Comparison of ENCODE assay signal across 27 cellular contexts in genomic region chr4:24971192-24971591, GRCh38. TPM values are rescaled to one million over a fixed set of nuclear protein-coding genes. Genes with fewer than 3 reads are reported as not detected.
DNase-seq lines count a peak whose midpoint lies in the region; ATAC-seq, FAIRE-seq and TF ChIP-seq lines count a peak whose summit lies in the region.
"Had no signal": no experiment of that assay in that cellular context is flagged by ENCODE, and none has a peak within 500 bp of the region (broad histone marks: within the 10 kb centered on the region; RNA-seq: fewer than 3 reads in every experiment).

No MANE protein-coding gene starts in this region.

- BruUV-seq in K562 (replicated peaks; lab: Mats Ljungman, UMichigan) = no TSS peak

- H3K27me3 Mint-ChIP-seq in activated CD8-positive, alpha-beta memory T cell treated with anti-CD3 and anti-CD28 coated beads, Interleukin-2, amount 10 ng/mL, durations not matched to agents 7 days and 5 days = peaks cover 2% of the 10 kb centered on the region

- H3K4me3 ChIP-seq in BLaER1 treated with 17β-estradiol and CSF1 and Interleukin-3, amounts not matched to agents 10 nM and 100 nM = peak overlapping the region in 5 of 10 experiments; percentile 16 to 31 (median 27); a peak in 7 of 20 replicates
- H3K4me3 ChIP-seq in K562 = no peak overlapping the region
- H3K4me3 ChIP-seq in keratinocyte (ENCODE audit: control insufficient read depth in 2 of 3, extremely low read depth in 1 of 3, insufficient read depth in 2 of 3, low read depth in 1 of 3, low read length in 3 of 3) = no peak overlapping the region
- H3K4me3 ChIP-seq: SJSA1 had no signal

- H3K4me2 ChIP-seq in BLaER1 treated with 17β-estradiol and CSF1 and Interleukin-3, amounts not matched to agents 10 nM and 100 nM = peak overlapping the region; percentile 79 to 94 (median 88)
- H3K4me2 ChIP-seq in K562 (ENCODE audit: insufficient read depth, low read length) (no peak overlapping the region), keratinocyte (ENCODE audit: control insufficient read depth, extremely low read depth, insufficient read depth, low read depth, low read length) (no peak overlapping the region)

- DNase-seq in HPDE6-E6E7 (ENCODE audit: extremely low spot score) = peak; percentile 36
- no peak for DNase-seq in K562 (ENCODE audit: extremely low read depth in 1 of 4, low spot score in 3 of 4)
- DNase-seq in keratinocyte (ENCODE audit: low read depth, low spot score) = peak; percentile 48
- DNase-seq in GM03348 (ENCODE audit: low spot score) = no peak
- no peak for DNase-seq in activated CD8-positive, alpha-beta memory T cell treated with anti-CD3 and anti-CD28 coated beads, Interleukin-2, amount 10 ng/mL, durations not matched to agents 7 days and 5 days
- DNase-seq in central memory CD4-positive, alpha-beta T cell = no peak
- no peak for DNase-seq in NCI-H187 treated with DMSO at 0.1 percent for 48 hours (lab: John Stamatoyannopoulos, UW)
- DNase-seq: activated CD8-positive, alpha-beta T cell treated with anti-CD3 and anti-CD28 coated beads for 36 hours; activated naive CD8-positive, alpha-beta T cell treated with anti-CD3 and anti-CD28 coated beads for 36 hours; Caco-2; cortex of kidney; erythroblast; HFFc6; naive thymus-derived CD8-positive, alpha-beta T cell; NCI-H187; NCI-H510A; stimulated activated CD4-positive, alpha-beta T cell treated with anti-CD3 and anti-CD28 coated beads, Interleukin-2, amount 100 ng/mL, for 48 hours had no signal

- H3K9me1 ChIP-seq in K562 (ENCODE audit: control insufficient read depth, insufficient read depth, low read length) (no peaks in the 10 kb centered on the region), keratinocyte (ENCODE audit: control insufficient read depth, extremely low read depth, insufficient read depth, low read length) (no peaks in the 10 kb centered on the region)

- no peaks in the 10 kb centered on the region for H3K36me3 Mint-ChIP-seq in activated CD8-positive, alpha-beta memory T cell treated with anti-CD3 and anti-CD28 coated beads, Interleukin-2, amount 10 ng/mL, durations not matched to agents 7 days and 5 days
- H3K36me3 Mint-ChIP-seq: activated naive CD8-positive, alpha-beta T cell treated with anti-CD3 and anti-CD28 coated beads for 36 hours; brain had no signal

- peaks cover 37 to 57% (median 54%) of the 10 kb centered on the region in 11 experiments for H3K9me3 ChIP-seq in BLaER1 treated with 17β-estradiol and CSF1 and Interleukin-3, amounts not matched to agents 10 nM and 100 nM (replicated peaks in 1 of 11)
- no peaks in the 10 kb centered on the region for H3K9me3 ChIP-seq in K562 (replicated peaks; ENCODE audit: control insufficient read depth, insufficient read depth, low read depth, low read length)
- no peaks in the 10 kb centered on the region for H3K9me3 ChIP-seq in keratinocyte (ENCODE audit: control insufficient read depth, low read depth, low read length)
- H3K9me3 ChIP-seq: Caco-2, SJSA1 had no signal

- no peaks in the 10 kb centered on the region for H3K27me3 ChIP-seq in BLaER1 treated with 17β-estradiol and CSF1 and Interleukin-3, amounts not matched to agents 10 nM and 100 nM
- H3K27me3 ChIP-seq in K562 (ENCODE audit: control insufficient read depth in 2 of 2, insufficient read depth in 2 of 2, low read length in 2 of 2) (peaks cover 0 to 11% of the 10 kb centered on the region in 2 experiments; a peak in 3 of 5 replicates), keratinocyte (ENCODE audit: control insufficient read depth, extremely low read depth, insufficient read depth, low read length) (peaks cover 8% of the 10 kb centered on the region)
- H3K27me3 ChIP-seq: SJSA1 had no signal

- no peaks in the 10 kb centered on the region for H4K20me1 ChIP-seq in BLaER1 treated with 17β-estradiol and CSF1 and Interleukin-3, amounts not matched to agents 10 nM and 100 nM
- no peaks in the 10 kb centered on the region for H4K20me1 ChIP-seq in K562 (replicated peaks; ENCODE audit: control insufficient read depth, insufficient read depth, low read length)
- H4K20me1 ChIP-seq in keratinocyte (ENCODE audit: control insufficient read depth, extremely low read depth, insufficient read depth, low read length) = no peaks in the 10 kb centered on the region

- ATAC-seq in K562 = no peak
- ATAC-seq in activated CD8-positive, alpha-beta memory T cell treated with anti-CD3 and anti-CD28 coated beads, Interleukin-2, amount 10 ng/mL, durations not matched to agents 7 days and 5 days = no peak
- ATAC-seq: activated CD8-positive, alpha-beta T cell treated with anti-CD3 and anti-CD28 coated beads for 36 hours; naive thymus-derived CD8-positive, alpha-beta T cell; WTC11 had no signal

- CTCF ChIA-PET in K562 (lab: Yijun Ruan, JAX; ENCODE audit: low intra/inter-chr PET ratio) = no interaction called here
- CTCF ChIA-PET in activated CD8-positive, alpha-beta memory T cell treated with anti-CD3 and anti-CD28 coated beads, Interleukin-2, amount 10 ng/mL, durations not matched to agents 7 days and 5 days (lab: Charles Lee) = interaction anchor here (2.5 kb wide), 1 partner anchor 10 kb away, joined by 9 read pairs; no protein-coding TSS in a partner anchor

- H3K27ac ChIP-seq in BLaER1 treated with 17β-estradiol and CSF1 and Interleukin-3, amounts not matched to agents 10 nM and 100 nM = peak overlapping the region in 8 of 11 experiments; percentile 87 to 99 (median 94); a peak in 16 of 22 replicates
- H3K27ac ChIP-seq in K562 (ENCODE audit: extremely low read depth, low read depth, low read length) = no peak overlapping the region
- no peak overlapping the region for H3K27ac ChIP-seq in keratinocyte (ENCODE audit: control insufficient read depth, insufficient read depth, low read length)
- H3K27ac ChIP-seq: parathyroid adenoma, SJSA1 had no signal

- TF ChIP-seq CTCF in K562 (IDR thresholded peaks at IDR 0.05 in 2 of 3, conservative IDR thresholded peaks at IDR 0.05 in 1 of 3; ENCODE audit: insufficient read depth in 2 of 3, low read depth in 1 of 3, low read length in 3 of 3) (no peak), keratinocyte (optimal IDR thresholded peaks at IDR 0.05 in 1 of 3, IDR thresholded peaks at IDR 0.05 in 1 of 3, conservative IDR thresholded peaks at IDR 0.05 in 1 of 3; ENCODE audit: extremely low read depth in 1 of 3, insufficient read depth in 2 of 3, low read length in 3 of 3) (no peak)

- no peak for TF ChIP-seq RAD21 in K562 (CRISPR knock-in tag; conservative IDR thresholded peaks at IDR 0.05 in 1 of 2, IDR thresholded peaks at IDR 0.05 in 1 of 2)

- in situ Hi-C loops in K562 (cut with MboI) = no loop called here

- FAIRE-seq in K562 (lab: Jason Lieb, UNC) (no peak), keratinocyte (lab: Jason Lieb, UNC) (peak; percentile 67)
- FAIRE-seq: GM19239, HTR-8/SVneo had no signal

- peaks cover 0 to 37% (median 6%) of the 10 kb centered on the region in 11 experiments; a peak in 7 of 22 replicates for H3K36me3 ChIP-seq in BLaER1 treated with 17β-estradiol and CSF1 and Interleukin-3, amounts not matched to agents 10 nM and 100 nM
- H3K36me3 ChIP-seq in K562 (ENCODE audit: control insufficient read depth, insufficient read depth, low read length) (no peaks in the 10 kb centered on the region), keratinocyte (ENCODE audit: control insufficient read depth in 2 of 2, extremely low read depth in 1 of 2, insufficient read depth in 2 of 2, low read length in 2 of 2) (no peaks in the 10 kb centered on the region)
- H3K36me3 ChIP-seq: SJSA1 had no signal

- H2AFZ ChIP-seq in K562 (ENCODE audit: low read depth, low read length) = no peak overlapping the region
- no peak overlapping the region for H2AFZ ChIP-seq in keratinocyte (ENCODE audit: control insufficient read depth, low read length)
- H2AFZ ChIP-seq: parathyroid adenoma had no signal

- TF ChIP-seq POLR2A in K562 (conservative IDR thresholded peaks at IDR 0.05) = no peak

- no peak for TF ChIP-seq EP300 in K562 (IDR thresholded peaks at IDR 0.05; ENCODE audit: low read length)

- intact Hi-C loops in K562 (cut with micrococcal nuclease) = no loop called here

- no peak overlapping the region for H3K27ac Mint-ChIP-seq in activated CD8-positive, alpha-beta memory T cell treated with anti-CD3 and anti-CD28 coated beads, Interleukin-2, amount 10 ng/mL, durations not matched to agents 7 days and 5 days
- H3K27ac Mint-ChIP-seq: activated CD8-positive, alpha-beta T cell treated with anti-CD3 and anti-CD28 coated beads for 36 hours; activated naive CD8-positive, alpha-beta T cell treated with anti-CD3 and anti-CD28 coated beads for 36 hours; activated T-helper 1 cell treated with anti-CD3 and anti-CD28 coated beads, Interleukin-12 subunit alpha, Interleukin-12 subunit beta, Interleukin-2, Interleukin-4 antibody, amounts not matched to agents 30 ng/mL and 10 ng/mL and 1 ng/mL, durations not matched to agents 14 hours and 24 hours and 36 hours; brain; HFFc6; naive thymus-derived CD8-positive, alpha-beta T cell; WTC11 had no signal

- H3K4me1 Mint-ChIP-seq in activated CD8-positive, alpha-beta memory T cell treated with anti-CD3 and anti-CD28 coated beads, Interleukin-2, amount 10 ng/mL, durations not matched to agents 7 days and 5 days = no peaks in the 10 kb centered on the region
- H3K4me1 Mint-ChIP-seq: activated naive CD8-positive, alpha-beta T cell treated with anti-CD3 and anti-CD28 coated beads for 36 hours; brain; naive thymus-derived CD8-positive, alpha-beta T cell had no signal

- H3K79me2 ChIP-seq in K562 (ENCODE audit: control insufficient read depth, insufficient read depth, low read length) (no peaks in the 10 kb centered on the region), keratinocyte (ENCODE audit: control insufficient read depth, insufficient read depth, low read length) (no peaks in the 10 kb centered on the region)
- H3K79me2 ChIP-seq: parathyroid adenoma had no signal

- dilution Hi-C loops in keratinocyte (cut with MboI; ENCODE audit: extremely low pct_ligation_motif_present, low sequenced_read_pairs) = no loop called here

- H3K4me3 Mint-ChIP-seq in activated CD8-positive, alpha-beta memory T cell treated with anti-CD3 and anti-CD28 coated beads, Interleukin-2, amount 10 ng/mL, durations not matched to agents 7 days and 5 days = no peak overlapping the region
- H3K4me3 Mint-ChIP-seq: activated CD8-positive, alpha-beta T cell treated with anti-CD3 and anti-CD28 coated beads for 36 hours; activated naive CD8-positive, alpha-beta T cell treated with anti-CD3 and anti-CD28 coated beads for 36 hours; activated T-helper 1 cell treated with anti-CD3 and anti-CD28 coated beads, Interleukin-12 subunit alpha, Interleukin-12 subunit beta, Interleukin-2, Interleukin-4 antibody, amounts not matched to agents 30 ng/mL and 10 ng/mL and 1 ng/mL, durations not matched to agents 14 hours and 24 hours and 36 hours; brain; HFFc6; naive thymus-derived CD8-positive, alpha-beta T cell; WTC11 had no signal

- 2% methylated on average over 7 of the region's 7 CpGs for WGBS in K562 (ENCODE audit: insufficient coverage, low coverage, missing lambda C conversion rate)

- POLR2A ChIA-PET in K562 (lab: Yijun Ruan, JAX) = no interaction called here

- no peaks in the 10 kb centered on the region for H3K9me3 Mint-ChIP-seq in activated CD8-positive, alpha-beta memory T cell treated with anti-CD3 and anti-CD28 coated beads, Interleukin-2, amount 10 ng/mL, durations not matched to agents 7 days and 5 days (ENCODE audit: low read depth)
- H3K9me3 Mint-ChIP-seq: activated naive CD8-positive, alpha-beta T cell treated with anti-CD3 and anti-CD28 coated beads for 36 hours; HFFc6 had no signal

- peaks cover 53 to 65% (median 58%) of the 10 kb centered on the region in 10 experiments for H3K4me1 ChIP-seq in BLaER1 treated with 17β-estradiol and CSF1 and Interleukin-3, amounts not matched to agents 10 nM and 100 nM
- H3K4me1 ChIP-seq in K562 (replicated peaks in 1 of 2; ENCODE audit: control insufficient read depth in 2 of 2, insufficient read depth in 2 of 2, low read length in 2 of 2) = no peaks in the 10 kb centered on the region
- H3K4me1 ChIP-seq in keratinocyte (ENCODE audit: control insufficient read depth, extremely low read depth, insufficient read depth, low read length) = peaks cover 4% of the 10 kb centered on the region
- H3K4me1 ChIP-seq: Caco-2, parathyroid adenoma, SJSA1 had no signal

- H3K9ac ChIP-seq in BLaER1 treated with 17β-estradiol and CSF1 and Interleukin-3, amounts not matched to agents 10 nM and 100 nM = peak overlapping the region in 5 of 11 experiments; percentile 16 to 87 (median 85); a peak in 5 of 22 replicates
- no peak overlapping the region for H3K9ac ChIP-seq in K562 (ENCODE audit: insufficient read depth in 1 of 2, low read depth in 2 of 2, low read length in 2 of 2)
- H3K9ac ChIP-seq in keratinocyte (ENCODE audit: control insufficient read depth, extremely low read depth, insufficient read depth, low read length) = no peak overlapping the region
- H3K9ac ChIP-seq: parathyroid adenoma had no signal

RNA-seq across cellular contexts. Expression of gene CCDC149, which starts 58.4 kb away (rescaled TPM):
- total RNA-seq in K562 (2011; cell fraction: chromatin; rRNA removed; ENCODE audit: low replicate concordance) = not detected in 2 replicates
- not detected in 2 replicates for total RNA-seq in K562 (2011; cell fraction: nucleolus; rRNA removed)
- not detected in 2 replicates for total RNA-seq in K562 (2011; cell fraction: nucleoplasm; rRNA removed)
- total RNA-seq in K562 (2014; rRNA removed) (not detected in 2 replicates), K562 (2014; rRNA removed; fragmentation: Illumina TruSeq; extraction: Trizol) (not detected in 2 replicates), K562 (2015; rRNA removed; fragmentation: Illumina TruSeq; extraction: Trizol) (not detected in 2 replicates), K562 (2021) (0.09 and 0.18 TPM in 2 replicates)
- polyA plus RNA-seq in K562 (2011; rRNA removed) (0.04 TPM in 1 of 2 replicates, not detected in the other), K562 (2014; fragmentation: Illumina TruSeq; extraction: Trizol) (not detected in 2 replicates), K562 (2014; fragmentation: Nextera tagmentation; extraction: Ambion mirVana) (not detected), K562 (2014; rRNA removed) (not detected in 2 replicates), keratinocyte (2.0 to 3.5 TPM (median 2.1 TPM) in 3 replicates)
- polyA plus RNA-seq in K562 (2011; cell fraction: cytosol; rRNA removed) = 0.03 TPM in 1 of 2 replicates, not detected in the other
- not detected in 2 replicates for polyA plus RNA-seq in K562 (2011; cell fraction: nucleus; rRNA removed)
- 0.01 and 0.10 TPM in 2 replicates for polyA plus RNA-seq in K562 (2012)
- polyA minus RNA-seq in K562 (2011; rRNA and poly(A)+ RNA removed) = not detected in 2 replicates
- polyA minus RNA-seq in K562 (2011; cell fraction: cytosol; rRNA and poly(A)+ RNA removed) = not detected in 2 replicates
- polyA minus RNA-seq in K562 (2011; cell fraction: nucleus; rRNA and poly(A)+ RNA removed) = not detected in 2 replicates
- polyA plus RNA-seq in keratinocyte (2011; ENCODE audit: low read depth) = 3.3 TPM
- 2.9 and 3.2 TPM in 2 replicates for polyA plus RNA-seq in keratinocyte (2011; cell fraction: cytosol; rRNA removed)
- 3.7 and 4.9 TPM in 2 replicates for polyA plus RNA-seq in keratinocyte (2011; cell fraction: nucleus; rRNA removed)
- polyA plus RNA-seq in keratinocyte (2012; ENCODE audit: low replicate concordance) = 2.2 and 3.7 TPM in 2 replicates
- 1.4 to 7.7 TPM (median 4.2 TPM) in 3 replicates for polyA minus RNA-seq in keratinocyte
- 5.4 TPM for polyA minus RNA-seq in keratinocyte (2011; cell fraction: cytosol; rRNA and poly(A)+ RNA removed)
- 2.4 and 9.9 TPM in 2 replicates for polyA minus RNA-seq in keratinocyte (2011; cell fraction: nucleus; rRNA and poly(A)+ RNA removed)
- total RNA-seq in activated CD8-positive, alpha-beta memory T cell treated with anti-CD3 and anti-CD28 coated beads, Interleukin-2, amount 10 ng/mL, durations not matched to agents 7 days and 5 days = not detected
- total RNA-seq: activated CD8-positive, alpha-beta T cell treated with anti-CD3 and anti-CD28 coated beads for 36 hours; activated naive CD8-positive, alpha-beta T cell treated with anti-CD3 and anti-CD28 coated beads for 36 hours; activated T-helper 1 cell treated with anti-CD3 and anti-CD28 coated beads, Interleukin-12 subunit alpha, Interleukin-12 subunit beta, Interleukin-2, Interleukin-4 antibody, amounts not matched to agents 30 ng/mL and 10 ng/mL and 1 ng/mL, durations not matched to agents 14 hours and 24 hours and 36 hours had no signal
- polyA plus RNA-seq: naive thymus-derived CD8-positive, alpha-beta T cell had no signal

RNA-seq across cellular contexts. Expression of gene LGI2, which starts 59.6 kb away (rescaled TPM):
- not detected in 2 replicates for total RNA-seq in K562 (2011; cell fraction: chromatin; rRNA removed; ENCODE audit: low replicate concordance)
- not detected in 2 replicates for total RNA-seq in K562 (2011; cell fraction: nucleolus; rRNA removed)
- total RNA-seq in K562 (2011; cell fraction: nucleoplasm; rRNA removed) = not detected in 2 replicates
- total RNA-seq in K562 (2014; rRNA removed) = not detected in 2 replicates
- total RNA-seq in K562 (2014; rRNA removed; fragmentation: Illumina TruSeq; extraction: Trizol) = not detected in 2 replicates
- total RNA-seq in K562 (2015; rRNA removed; fragmentation: Illumina TruSeq; extraction: Trizol) = not detected in 2 replicates
- total RNA-seq in K562 (2021) = 0.04 and 0.07 TPM in 2 replicates
- polyA plus RNA-seq in K562 (2011; rRNA removed) = 0.03 TPM in 1 of 2 replicates, not detected in the other
- 0.01 TPM in 1 of 2 replicates, not detected in the other for polyA plus RNA-seq in K562 (2011; cell fraction: cytosol; rRNA removed)
- not detected in 2 replicates for polyA plus RNA-seq in K562 (2011; cell fraction: nucleus; rRNA removed)
- polyA plus RNA-seq in K562 (2012) = 0.01 TPM in 1 of 2 replicates, not detected in the other
- polyA plus RNA-seq in K562 (2014; fragmentation: Illumina TruSeq; extraction: Trizol) = not detected in 2 replicates
- polyA plus RNA-seq in K562 (2014; fragmentation: Nextera tagmentation; extraction: Ambion mirVana) = not detected
- not detected in 2 replicates for polyA plus RNA-seq in K562 (2014; rRNA removed)
- 0.18 TPM in 1 of 2 replicates, not detected in the other for polyA minus RNA-seq in K562 (2011; rRNA and poly(A)+ RNA removed)
- not detected in 2 replicates for polyA minus RNA-seq in K562 (2011; cell fraction: cytosol; rRNA and poly(A)+ RNA removed)
- polyA minus RNA-seq in K562 (2011; cell fraction: nucleus; rRNA and poly(A)+ RNA removed) = not detected in 2 replicates
- polyA plus RNA-seq in keratinocyte = 0.36 to 1.2 TPM (median 0.69 TPM) in 3 replicates
- 0.56 TPM for polyA plus RNA-seq in keratinocyte (2011; ENCODE audit: low read depth)
- polyA plus RNA-seq in keratinocyte (2011; cell fraction: cytosol; rRNA removed) = 0.40 and 0.94 TPM in 2 replicates
- 0.55 and 0.65 TPM in 2 replicates for polyA plus RNA-seq in keratinocyte (2011; cell fraction: nucleus; rRNA removed)
- 0.22 and 1.2 TPM in 2 replicates for polyA plus RNA-seq in keratinocyte (2012; ENCODE audit: low replicate concordance)
- polyA minus RNA-seq in keratinocyte = 0.20 to 1.5 TPM (median 0.35 TPM) in 3 replicates
- 0.96 TPM for polyA minus RNA-seq in keratinocyte (2011; cell fraction: cytosol; rRNA and poly(A)+ RNA removed)
- polyA minus RNA-seq in keratinocyte (2011; cell fraction: nucleus; rRNA and poly(A)+ RNA removed) = 0.21 and 1.2 TPM in 2 replicates
- total RNA-seq in activated CD8-positive, alpha-beta memory T cell treated with anti-CD3 and anti-CD28 coated beads, Interleukin-2, amount 10 ng/mL, durations not matched to agents 7 days and 5 days = not detected
- total RNA-seq: activated CD8-positive, alpha-beta T cell treated with anti-CD3 and anti-CD28 coated beads for 36 hours; activated naive CD8-positive, alpha-beta T cell treated with anti-CD3 and anti-CD28 coated beads for 36 hours; activated T-helper 1 cell treated with anti-CD3 and anti-CD28 coated beads, Interleukin-12 subunit alpha, Interleukin-12 subunit beta, Interleukin-2, Interleukin-4 antibody, amounts not matched to agents 30 ng/mL and 10 ng/mL and 1 ng/mL, durations not matched to agents 14 hours and 24 hours and 36 hours; HFFc6; lung microvascular endothelial cell; naive thymus-derived CD8-positive, alpha-beta T cell; SJSA1; T-helper 2 cell treated with Interferon-gamma antibody and Interleukin-4, amounts not matched to agents 100 ng/mL and 5 ng/mL, for 36 hours had no signal
- polyA plus RNA-seq: naive thymus-derived CD8-positive, alpha-beta T cell had no signal

Comparison
In these comparisons a context has a peak if more than half of its experiments do, and no peak if none do; other contexts are left out.
1. H3K27ac ChIP-seq: peak in BLaER1 treated with 17β-estradiol and CSF1 and Interleukin-3, amounts not matched to agents 10 nM and 100 nM (8 of 11); none in K562 (single experiment) and keratinocyte (single experiment).
2. H3K4me2 ChIP-seq: peak in BLaER1 treated with 17β-estradiol and CSF1 and Interleukin-3, amounts not matched to agents 10 nM and 100 nM (11 of 11); none in K562 (single experiment) and keratinocyte (single experiment).
3. DNase-seq: peak in HPDE6-E6E7 (single experiment) and keratinocyte (single experiment); none in K562 (0 of 4), GM03348 (single experiment), activated CD8-positive, alpha-beta memory T cell treated with anti-CD3 and anti-CD28 coated beads, Interleukin-2, amount 10 ng/mL, durations not matched to agents 7 days and 5 days (single experiment), central memory CD4-positive, alpha-beta T cell (single experiment) and NCI-H187 treated with DMSO at 0.1 percent for 48 hours (single experiment).